17 cellular contexts compared by ENCODE assay signal in genomic region chr4:185956546-185956945, GRCh38.
DNase-seq lines count a peak whose midpoint lies in the region; ATAC-seq, FAIRE-seq and TF ChIP-seq lines count a peak whose summit lies in the region.
"Had no signal": no experiment of that assay in that cellular context is flagged by ENCODE, and none has a peak within 500 bp of the region (broad histone marks: within the 10 kb centered on the region; RNA-seq: fewer than 3 reads in every experiment).

No MANE protein-coding gene starts in this region.

- H3K4me3 ChIP-seq in SK-N-SH (ENCODE audit: low read depth in 2 of 2, low read length in 1 of 2) (peak overlapping the region in 1 of 2 experiments; percentile 38; a peak in 1 of 4 replicates), rectal smooth muscle tissue (ENCODE audit: low read length) (peak overlapping the region; percentile 25), HepG2 (replicated peaks in 1 of 3; ENCODE audit: insufficient read depth in 1 of 3, low read depth in 2 of 3, low read length in 3 of 3) (no peak overlapping the region)
- H3K4me3 ChIP-seq: GM12878, PC-9, SJSA1 had no signal

- no peak overlapping the region for H2AK5ac ChIP-seq in H9 (ENCODE audit: insufficient read length, low read length)

- no peaks in the 10 kb centered on the region for H3K9me2 ChIP-seq in SK-N-SH

- no peaks in the 10 kb centered on the region for H4K20me1 ChIP-seq in H9 (ENCODE audit: control insufficient read depth, insufficient read depth, insufficient read length)
- H4K20me1 ChIP-seq in SK-N-SH (ENCODE audit: insufficient read depth), result no peaks in the 10 kb centered on the region
- H4K20me1 ChIP-seq in HepG2 (ENCODE audit: insufficient read depth, low read length), result no peaks in the 10 kb centered on the region

- H2BK15ac ChIP-seq in H9 (ENCODE audit: low read depth, low read length), result no peak overlapping the region

- H3K4me1 ChIP-seq in H9 (ENCODE audit: insufficient read depth, low read length) (peaks cover 8% of the 10 kb centered on the region; the same call in 1 of the 2 replicates), SK-N-SH (ENCODE audit: control insufficient read depth in 1 of 2, insufficient read depth in 2 of 2, low read depth in 1 of 2, low read length in 1 of 2) (peaks cover 0 to 21% of the 10 kb centered on the region in 2 experiments; a peak in 2 of 4 replicates), foreskin keratinocyte (peaks cover 3% of the 10 kb centered on the region), rectal smooth muscle tissue (ENCODE audit: control insufficient read depth, insufficient read depth, low read length) (no peaks in the 10 kb centered on the region), HepG2 (ENCODE audit: insufficient read depth, low read length) (peaks cover 8% of the 10 kb centered on the region; the same call in 1 of the 2 replicates)
- H3K4me1 ChIP-seq: SJSA1 had no signal

- no peak for TF ChIP-seq POLR2A in HepG2 (IDR thresholded peaks at IDR 0.05; ENCODE audit: insufficient read depth in 1 of 2, low read depth in 2 of 2, low read length in 2 of 2)

- peaks cover 6 to 8% of the 10 kb centered on the region in 2 experiments; a peak in 4 of 5 replicates for H3K9me3 Mint-ChIP-seq in H9
- H3K9me3 Mint-ChIP-seq: HFFc6 had no signal

- no peak overlapping the region for H3K18ac ChIP-seq in H9 (ENCODE audit: insufficient read length, low read depth, low read length)

- no peak overlapping the region for H3K4ac ChIP-seq in H9 (ENCODE audit: low read depth, low read length)

- no TSS peak for BruUV-seq in HepG2 (replicated peaks; lab: Mats Ljungman, UMichigan)

- TF ChIP-seq EP300 in SK-N-SH (IDR thresholded peaks at IDR 0.05; ENCODE audit: borderline replicate concordance in 1 of 2, low read depth in 1 of 2, low read length in 1 of 2), result peak in 1 of 2 experiments; percentile 26; a peak in 1 of 4 replicates
- no peak for TF ChIP-seq EP300 in HepG2 (IDR thresholded peaks at IDR 0.05; ENCODE audit: low read depth in 2 of 2, low read length in 2 of 2)
- no peak for TF ChIP-seq EP300 in HepG2 (CRISPR knock-in tag; IDR thresholded peaks at IDR 0.05; ENCODE audit: borderline replicate concordance)

- intact Hi-C loops in HepG2 (cut with micrococcal nuclease; ENCODE audit: unreplicated experiment), result no loop called here

- H3K23ac ChIP-seq in H9 (ENCODE audit: insufficient read length, low read depth, low read length), result no peak overlapping the region

- TF ChIP-seq RAD21 in SK-N-SH (IDR thresholded peaks at IDR 0.05; ENCODE audit: low read length) (no peak; the same call in 1 of the 2 replicates), HepG2 (CRISPR knock-in tag; IDR thresholded peaks at IDR 0.05) (no peak)

- H4K8ac ChIP-seq in H9 (replicated peaks; ENCODE audit: insufficient read length, low read depth, low read length), result no peak overlapping the region

- H3K79me2 ChIP-seq in H9 (ENCODE audit: insufficient read depth, low read length) (no peaks in the 10 kb centered on the region), SK-N-SH (ENCODE audit: insufficient read depth) (no peaks in the 10 kb centered on the region), HepG2 (ENCODE audit: insufficient read depth, low read length) (no peaks in the 10 kb centered on the region)

- H3K36me3 ChIP-seq in SK-N-SH (replicated peaks in 1 of 2; ENCODE audit: control insufficient read depth in 1 of 2, insufficient read depth in 2 of 2, low read length in 1 of 2), result no peaks in the 10 kb centered on the region
- no peaks in the 10 kb centered on the region for H3K36me3 ChIP-seq in rectal smooth muscle tissue (ENCODE audit: control insufficient read depth, insufficient read depth, low read length)
- no peaks in the 10 kb centered on the region for H3K36me3 ChIP-seq in HepG2 (replicated peaks in 1 of 2; ENCODE audit: control insufficient read depth in 1 of 2, insufficient read depth in 2 of 2, low read length in 2 of 2)
- H3K36me3 ChIP-seq: SJSA1 had no signal

- no peaks in the 10 kb centered on the region for H3K23me2 ChIP-seq in H9 (ENCODE audit: insufficient read length, low read depth, low read length, poor library complexity, severe bottlenecking)

- peak overlapping the region in 1 of 2 experiments; percentile 59; a peak in 1 of 5 replicates for H3K4me3 Mint-ChIP-seq in H9
- H3K4me3 Mint-ChIP-seq: CD4-positive, CD25-positive, alpha-beta regulatory T cell; HFFc6 had no signal

- H3K4me1 Mint-ChIP-seq in H9, result peaks cover 35 to 52% of the 10 kb centered on the region in 2 experiments
- H3K4me1 Mint-ChIP-seq: CD4-positive, CD25-positive, alpha-beta regulatory T cell had no signal

- CTCF ChIA-PET in SK-N-SH (lab: Yijun Ruan, JAX), result interaction anchor here (1.0 to 2.0 kb wide), 4 partner anchors 11 to 81 kb away, joined by 5 to 12 read pairs (median 6); no protein-coding TSS in a partner anchor
- CTCF ChIA-PET in HepG2 (lab: Yijun Ruan, JAX; ENCODE audit: low intra/inter-chr PET ratio, low total read pairs), result no interaction called here

- no peak overlapping the region for H3K56ac ChIP-seq in H9 (ENCODE audit: insufficient read length, low read depth, low read length)

- H3K9ac ChIP-seq in H9 (ENCODE audit: extremely low read depth, insufficient read length, low read length) (no peak overlapping the region), SK-N-SH (no peak overlapping the region), rectal smooth muscle tissue (ENCODE audit: low read length) (no peak overlapping the region), HepG2 (ENCODE audit: insufficient read depth, low read depth, low read length) (no peak overlapping the region)

- WGBS in H9 (ENCODE audit: extremely low coverage, insufficient read length, low lambda C conversion rate), result no CpG with 5 or more reads among the region's 4 CpGs
- 35% methylated on average over 4 of the region's 4 CpGs for WGBS in SK-N-SH (ENCODE audit: low lambda C conversion rate)
- WGBS in HepG2 (ENCODE audit: low lambda C conversion rate), result 51% methylated on average over 4 of the region's 4 CpGs

- H2BK120ac ChIP-seq in H9 (ENCODE audit: low read depth, low read length, poor library complexity, severe bottlenecking), result no peak overlapping the region

- no peak overlapping the region for H2BK5ac ChIP-seq in H9 (ENCODE audit: insufficient read length, low read length)

- FAIRE-seq in HepG2 (lab: Jason Lieb, UNC), result no peak
- FAIRE-seq: G401.6, GM12878, GM18507 had no signal

- ATAC-seq in foreskin keratinocyte (peak; percentile 10), GM21528 (IDR thresholded peaks at IDR 0.05; ENCODE audit: low FRiP score, unreplicated experiment) (no peak), HepG2 (no peak)
- ATAC-seq: GM12878 had no signal

- H3K79me1 ChIP-seq in H9 (ENCODE audit: insufficient read depth, low read depth, low read length, poor library complexity, severe bottlenecking), result no peaks in the 10 kb centered on the region

- in situ Hi-C loops in HepG2 (cut with HindIII; ENCODE audit: extremely low pct_ligation_motif_present, low pct_unique_long_range_greater_than_20kb), result no loop called here

- H3K36me3 Mint-ChIP-seq in H9 (ENCODE audit: insufficient read depth in 1 of 3, low read depth in 3 of 3), result peaks cover 5 to 17% (median 10%) of the 10 kb centered on the region in 3 experiments; a peak in 6 of 7 replicates
- H3K36me3 Mint-ChIP-seq: CD4-positive, CD25-positive, alpha-beta regulatory T cell had no signal

- no peak overlapping the region for H2BK12ac ChIP-seq in H9 (ENCODE audit: insufficient read length, low read depth, low read length)

- H3K27me3 ChIP-seq in H9 (ENCODE audit: insufficient read depth, low read length) (no peaks in the 10 kb centered on the region), SK-N-SH (ENCODE audit: insufficient read depth) (peaks cover 14% of the 10 kb centered on the region), foreskin keratinocyte (peaks cover 30% of the 10 kb centered on the region), rectal smooth muscle tissue (ENCODE audit: control insufficient read depth, insufficient read depth, low read length) (no peaks in the 10 kb centered on the region), HepG2 (ENCODE audit: control insufficient read depth in 1 of 2, insufficient read depth in 2 of 2, low read length in 2 of 2) (peaks cover 0 to 11% of the 10 kb centered on the region in 2 experiments; a peak in 2 of 5 replicates)

- DNase-seq in H9 (no peak), SK-N-SH (peak; percentile 25), foreskin keratinocyte (no peak), HepG2 (ENCODE audit: low spot score) (no peak), NCI-H1092 (lab: John Stamatoyannopoulos, UW) (no peak)
- DNase-seq: CD4-positive, CD25-positive, alpha-beta regulatory T cell; DND-41; HFFc6; NCI-H1048; NCI-H146; PC-9 had no signal

- H3F3A ChIP-seq in SK-N-SH (replicated peaks; ENCODE audit: insufficient read depth), result no peaks in the 10 kb centered on the region

- H4K5ac ChIP-seq in H9 (ENCODE audit: insufficient read length, low read depth, low read length), result no peak overlapping the region

- peak overlapping the region; percentile 78; the same call in 1 of the 2 replicates for H3K14ac ChIP-seq in H9 (ENCODE audit: insufficient read depth, low read length)

- H2AFZ ChIP-seq in H9 (ENCODE audit: low read length) (no peak overlapping the region), SK-N-SH (ENCODE audit: low read depth) (no peak overlapping the region), HepG2 (ENCODE audit: low read length) (no peak overlapping the region)
- H2AFZ ChIP-seq: PC-9 had no signal

- no peaks in the 10 kb centered on the region for H3K27me3 Mint-ChIP-seq in H9 (ENCODE audit: low read depth)
- H3K27me3 Mint-ChIP-seq: CD4-positive, CD25-positive, alpha-beta regulatory T cell had no signal

- H3K4me2 ChIP-seq in H9 (ENCODE audit: insufficient read depth, insufficient read length, low read length), result no peak overlapping the region
- peak overlapping the region; percentile 57; the same call in 1 of the 2 replicates for H3K4me2 ChIP-seq in SK-N-SH
- no peak overlapping the region for H3K4me2 ChIP-seq in HepG2 (ENCODE audit: low read depth, low read length)
- H3K4me2 ChIP-seq: PC-9 had no signal

- TF ChIP-seq CTCF in H9 (conservative IDR thresholded peaks at IDR 0.05) (no peak), SK-N-SH (IDR thresholded peaks at IDR 0.05) (no peak), foreskin keratinocyte (conservative IDR thresholded peaks at IDR 0.05) (no peak), HepG2 (CRISPR knock-in tag; IDR thresholded peaks at IDR 0.05) (no peak)

- no peaks in the 10 kb centered on the region for H3K9me3 ChIP-seq in H9 (ENCODE audit: control insufficient read depth, low read depth, low read length)
- H3K9me3 ChIP-seq in SK-N-SH, result no peaks in the 10 kb centered on the region
- H3K9me3 ChIP-seq in HepG2 (ENCODE audit: low read length), result no peaks in the 10 kb centered on the region
- H3K9me3 ChIP-seq: SJSA1 had no signal

- H3K27ac Mint-ChIP-seq in H9, result peak overlapping the region in 2 of 3 experiments; percentile 10 to 95; a peak in 3 of 7 replicates
- H3K27ac Mint-ChIP-seq: CD4-positive, CD25-positive, alpha-beta regulatory T cell; HFFc6 had no signal

- H4K91ac ChIP-seq in H9 (ENCODE audit: insufficient read length, low read depth, low read length), result no peak overlapping the region

- H2BK20ac ChIP-seq in H9 (ENCODE audit: low read depth, low read length, poor library complexity, severe bottlenecking), result peak overlapping the region; percentile 32

- no peak overlapping the region for H3K27ac ChIP-seq in H9 (ENCODE audit: insufficient read length, low read depth, low read length)
- H3K27ac ChIP-seq in SK-N-SH (ENCODE audit: low read depth in 2 of 2, low read length in 1 of 2), result peak overlapping the region in 1 of 2 experiments; percentile 72; a peak in 2 of 4 replicates
- no peak overlapping the region for H3K27ac ChIP-seq in foreskin keratinocyte
- no peak overlapping the region for H3K27ac ChIP-seq in rectal smooth muscle tissue (ENCODE audit: low read depth, low read length)
- no peak overlapping the region for H3K27ac ChIP-seq in HepG2 (ENCODE audit: extremely low read length, insufficient read depth, low read length)
- H3K27ac ChIP-seq: PC-9, SJSA1 had no signal

- POLR2A ChIA-PET in SK-N-SH (lab: Yijun Ruan, JAX), result interaction anchor here (1.1 kb wide), 1 partner anchor 65 kb away, joined by 3 read pairs; no protein-coding TSS in a partner anchor
- POLR2A ChIA-PET in HepG2 (lab: Yijun Ruan, JAX), result no interaction called here

- no peak overlapping the region for H3T11ph ChIP-seq in H9 (ENCODE audit: low read length)
